8 cellular contexts compared by ENCODE assay signal in genomic region chr17:38742431-38743308, GRCh38. TPM values are rescaled to one million over a fixed set of nuclear protein-coding genes. Genes with fewer than 3 reads are reported as not detected.
A peak's percentile ranks its signal among the peaks of the same experiment; 100 is the strongest.
DNase-seq lines count a peak whose midpoint lies in the region; ATAC-seq, FAIRE-seq and TF ChIP-seq lines count a peak whose summit lies in the region.

No MANE protein-coding gene starts in this region.

- no peak overlapping the region for H3K27ac Mint-ChIP-seq in activated CD8-positive, alpha-beta memory T cell treated with anti-CD3 and anti-CD28 coated beads, Interleukin-2, amount 10 ng/mL, durations not matched to agents 7 days and 5 days
- H3K27ac Mint-ChIP-seq in T-helper 2 cell treated with Interferon-gamma antibody and Interleukin-4, amounts not matched to agents 5 μg/mL and 100 μg/mL, for 36 hours = peak overlapping the region; percentile 1
- H3K27ac Mint-ChIP-seq in glutamatergic neuron (ENCODE audit: unreplicated experiment) = peak overlapping the region; percentile 57

- intact Hi-C loops in spleen (cut with DNase I; ENCODE audit: low total_unique reads) = no loop called here

- WGBS in spleen, 5 donors = 61 to 75% (median 68%) methylated on average over 21 to 22 of the region's 22 CpGs

- no peak overlapping the region for H3K4me3 Mint-ChIP-seq in activated CD8-positive, alpha-beta memory T cell treated with anti-CD3 and anti-CD28 coated beads, Interleukin-2, amount 10 ng/mL, durations not matched to agents 7 days and 5 days
- H3K4me3 Mint-ChIP-seq in T-helper 2 cell treated with Interferon-gamma antibody and Interleukin-4, amounts not matched to agents 5 μg/mL and 100 μg/mL, for 36 hours = peak overlapping the region; percentile 7
- peak overlapping the region; percentile 76 for H3K4me3 Mint-ChIP-seq in glutamatergic neuron (ENCODE audit: unreplicated experiment)

- H3K9me3 ChIP-seq in spleen = no peaks in the 10 kb centered on the region

- no peak overlapping the region for H3K4me3 ChIP-seq in spleen

- peak; percentile 59 for DNase-seq in activated CD8-positive, alpha-beta memory T cell treated with anti-CD3 and anti-CD28 coated beads, Interleukin-2, amount 10 ng/mL, durations not matched to agents 7 days and 5 days
- DNase-seq in activated CD8-positive, alpha-beta memory T cell treated with anti-CD3 and anti-CD28 coated beads, Interleukin-2, amount 50 U/mL, for 48 hours = no peak
- no peak for DNase-seq in T-helper 2 cell treated with Interferon-gamma antibody and Interleukin-4, amounts not matched to agents 5 μg/mL and 100 μg/mL, for 36 hours (ENCODE audit: low spot score)
- DNase-seq in glutamatergic neuron (no peak), spleen (peak; percentile 58), D721Med (ENCODE audit: insufficient read length, low spot score) (no peak)

- H3K36me3 ChIP-seq in spleen = peaks cover 0 to 22% (median 2%) of the 10 kb centered on the region in 6 donors

- CTCF ChIA-PET in activated CD8-positive, alpha-beta memory T cell treated with anti-CD3 and anti-CD28 coated beads, Interleukin-2, amount 10 ng/mL, durations not matched to agents 7 days and 5 days (lab: Charles Lee) = interaction anchor here (1.0 to 5.1 kb wide), 3 partner anchors 8 to 70 kb away, joined by 3 to 28 read pairs (median 8); no protein-coding TSS in a partner anchor

- ATAC-seq in activated CD8-positive, alpha-beta memory T cell treated with anti-CD3 and anti-CD28 coated beads, Interleukin-2, amount 10 ng/mL, durations not matched to agents 7 days and 5 days = peak; percentile 68
- ATAC-seq in GM18868 (IDR thresholded peaks at IDR 0.05; ENCODE audit: unreplicated experiment) (no peak), GM21528 (IDR thresholded peaks at IDR 0.05; ENCODE audit: low FRiP score, unreplicated experiment) (no peak)

- no peak for TF ChIP-seq POLR2A in spleen (IDR thresholded peaks at IDR 0.05)

- peaks cover 12 to 73% (median 41%) of the 10 kb centered on the region in 6 donors for H3K4me1 ChIP-seq in spleen

- peak overlapping the region in 4 of 8 donors; percentile 12 to 47 (median 40) for H3K27ac ChIP-seq in spleen

- peaks cover 21% of the 10 kb centered on the region for H3K4me1 Mint-ChIP-seq in activated CD8-positive, alpha-beta memory T cell treated with anti-CD3 and anti-CD28 coated beads, Interleukin-2, amount 10 ng/mL, durations not matched to agents 7 days and 5 days
- H3K4me1 Mint-ChIP-seq in T-helper 2 cell treated with Interferon-gamma antibody and Interleukin-4, amounts not matched to agents 5 μg/mL and 100 μg/mL, for 36 hours (ENCODE audit: low read depth) = peaks cover 23% of the 10 kb centered on the region
- H3K4me1 Mint-ChIP-seq in glutamatergic neuron (ENCODE audit: low read depth, unreplicated experiment) = peaks cover 39% of the 10 kb centered on the region

- H3K9me3 Mint-ChIP-seq in activated CD8-positive, alpha-beta memory T cell treated with anti-CD3 and anti-CD28 coated beads, Interleukin-2, amount 10 ng/mL, durations not matched to agents 7 days and 5 days (ENCODE audit: low read depth) = no peaks in the 10 kb centered on the region
- H3K9me3 Mint-ChIP-seq in T-helper 2 cell treated with Interferon-gamma antibody and Interleukin-4, amounts not matched to agents 5 μg/mL and 100 μg/mL, for 36 hours = no peaks in the 10 kb centered on the region
- peaks cover 19% of the 10 kb centered on the region for H3K9me3 Mint-ChIP-seq in glutamatergic neuron (ENCODE audit: unreplicated experiment)

- H3K27me3 Mint-ChIP-seq in activated CD8-positive, alpha-beta memory T cell treated with anti-CD3 and anti-CD28 coated beads, Interleukin-2, amount 10 ng/mL, durations not matched to agents 7 days and 5 days = peaks cover 32% of the 10 kb centered on the region
- peaks cover 19% of the 10 kb centered on the region for H3K27me3 Mint-ChIP-seq in T-helper 2 cell treated with Interferon-gamma antibody and Interleukin-4, amounts not matched to agents 5 μg/mL and 100 μg/mL, for 36 hours (ENCODE audit: low read depth)
- H3K27me3 Mint-ChIP-seq in glutamatergic neuron (ENCODE audit: unreplicated experiment) = peaks cover 9% of the 10 kb centered on the region

- H3K27me3 ChIP-seq in spleen (replicated peaks in 1 of 7) = peaks cover 0 to 40% (median 9%) of the 10 kb centered on the region in 7 donors

- no peak for TF ChIP-seq CTCF in glutamatergic neuron (IDR thresholded peaks at IDR 0.05; ENCODE audit: partially characterized antibody, unreplicated experiment)
- TF ChIP-seq CTCF in spleen (IDR thresholded peaks at IDR 0.05 in 8 of 11, conservative IDR thresholded peaks at IDR 0.05 in 3 of 11) = no peak
- no peak for TF ChIP-seq CTCF in D721Med (IDR thresholded peaks at IDR 0.05; ENCODE audit: insufficient read depth, missing control alignments)

- no peak for FAIRE-seq in D721Med (lab: Jason Lieb, UNC)

- no peaks in the 10 kb centered on the region for H3K36me3 Mint-ChIP-seq in activated CD8-positive, alpha-beta memory T cell treated with anti-CD3 and anti-CD28 coated beads, Interleukin-2, amount 10 ng/mL, durations not matched to agents 7 days and 5 days
- no peaks in the 10 kb centered on the region for H3K36me3 Mint-ChIP-seq in T-helper 2 cell treated with Interferon-gamma antibody and Interleukin-4, amounts not matched to agents 5 μg/mL and 100 μg/mL, for 36 hours (ENCODE audit: low read depth)
- peaks cover 5% of the 10 kb centered on the region for H3K36me3 Mint-ChIP-seq in glutamatergic neuron (ENCODE audit: unreplicated experiment)

RNA-seq across cellular contexts. Expression of gene PCGF2, which starts 5.5 kb away (rescaled TPM):
- 1 to 10 TPM; 2.1 to 2.5 TPM for total RNA-seq in activated CD8-positive, alpha-beta memory T cell treated with anti-CD3 and anti-CD28 coated beads, Interleukin-2, amount 10 ng/mL, durations not matched to agents 7 days and 5 days
- total RNA-seq in glutamatergic neuron (ENCODE audit: unreplicated experiment) = 70.1 TPM
- 10 to 100 TPM; 13.1 to 57.6 (median 25.7) TPM for total RNA-seq in spleen
- polyA plus RNA-seq in spleen = 10 to 100 TPM; 13.7 to 28.5 (median 25.7) TPM

RNA-seq across cellular contexts. Expression of gene PSMB3, which starts 9.9 kb away (rescaled TPM):
- total RNA-seq in activated CD8-positive, alpha-beta memory T cell treated with anti-CD3 and anti-CD28 coated beads, Interleukin-2, amount 10 ng/mL, durations not matched to agents 7 days and 5 days = 100 to 1,000 TPM; 246 to 303 TPM
- total RNA-seq in glutamatergic neuron (ENCODE audit: unreplicated experiment) (121 TPM), spleen (100 to 1,000 TPM; 119 to 182 (median 162) TPM)
- polyA plus RNA-seq in spleen = 100 to 1,000 TPM; 199 to 235 (median 214) TPM

RNA-seq across cellular contexts. Expression of gene CISD3, which starts 12.5 kb away (rescaled TPM):
- total RNA-seq in activated CD8-positive, alpha-beta memory T cell treated with anti-CD3 and anti-CD28 coated beads, Interleukin-2, amount 10 ng/mL, durations not matched to agents 7 days and 5 days = 10 to 100 TPM; 51.3 to 54.3 TPM
- total RNA-seq in glutamatergic neuron (ENCODE audit: unreplicated experiment) (3.2 TPM), spleen (10 to 100 TPM in 4 of 7 donors, 1 to 10 TPM in 3; 4.9 to 22.2 (median 11.5) TPM)
- polyA plus RNA-seq in spleen = 10 to 100 TPM; 11.2 to 27.5 (median 24.0) TPM

RNA-seq across cellular contexts. Expression of gene MLLT6, which starts 37.6 kb away (rescaled TPM):
- total RNA-seq in activated CD8-positive, alpha-beta memory T cell treated with anti-CD3 and anti-CD28 coated beads, Interleukin-2, amount 10 ng/mL, durations not matched to agents 7 days and 5 days = 100 to 1,000 TPM; 223 to 247 TPM
- total RNA-seq in glutamatergic neuron (ENCODE audit: unreplicated experiment) (59.8 TPM), spleen (100 to 1,000 TPM; 112 to 244 (median 183) TPM)
- 100 to 1,000 TPM in 1 of 3 donors, 10 to 100 TPM in 2; 27.3 to 124 (median 35.5) TPM for polyA plus RNA-seq in spleen

RNA-seq across cellular contexts. Expression of gene PIP4K2B, which starts 56.7 kb away (rescaled TPM):
- 10 to 100 TPM; 37.6 TPM for total RNA-seq in activated CD8-positive, alpha-beta memory T cell treated with anti-CD3 and anti-CD28 coated beads, Interleukin-2, amount 10 ng/mL, durations not matched to agents 7 days and 5 days
- total RNA-seq in glutamatergic neuron (ENCODE audit: unreplicated experiment) (66.4 TPM), spleen (10 to 100 TPM; 30.9 to 48.4 (median 42.9) TPM)
- polyA plus RNA-seq in spleen = 10 to 100 TPM; 11.4 to 21.3 (median 12.2) TPM

Comparison
In these comparisons a context has a peak if more than half of its experiments do, and no peak if none do; other contexts are left out.
1. DNase-seq: peak in activated CD8-positive, alpha-beta memory T cell treated with anti-CD3 and anti-CD28 coated beads, Interleukin-2, amount 10 ng/mL, durations not matched to agents 7 days and 5 days (single experiment) and spleen (single experiment); none in activated CD8-positive, alpha-beta memory T cell treated with anti-CD3 and anti-CD28 coated beads, Interleukin-2, amount 50 U/mL, for 48 hours (single experiment), T-helper 2 cell treated with Interferon-gamma antibody and Interleukin-4, amounts not matched to agents 5 μg/mL and 100 μg/mL, for 36 hours (single experiment), glutamatergic neuron (single experiment) and D721Med (single experiment).
2. RNA of gene PCGF2, which starts 5.5 kb away (total RNA-seq): 70.1 TPM in glutamatergic neuron (single experiment) and 13.1 to 57.6 TPM in spleen; 2.1 to 2.5 TPM in activated CD8-positive, alpha-beta memory T cell treated with anti-CD3 and anti-CD28 coated beads, Interleukin-2, amount 10 ng/mL, durations not matched to agents 7 days and 5 days; every median in the first group is over 4 times any median in the second.